ENCODE assay signal across 9 cellular contexts in the genomic region with DNA sequence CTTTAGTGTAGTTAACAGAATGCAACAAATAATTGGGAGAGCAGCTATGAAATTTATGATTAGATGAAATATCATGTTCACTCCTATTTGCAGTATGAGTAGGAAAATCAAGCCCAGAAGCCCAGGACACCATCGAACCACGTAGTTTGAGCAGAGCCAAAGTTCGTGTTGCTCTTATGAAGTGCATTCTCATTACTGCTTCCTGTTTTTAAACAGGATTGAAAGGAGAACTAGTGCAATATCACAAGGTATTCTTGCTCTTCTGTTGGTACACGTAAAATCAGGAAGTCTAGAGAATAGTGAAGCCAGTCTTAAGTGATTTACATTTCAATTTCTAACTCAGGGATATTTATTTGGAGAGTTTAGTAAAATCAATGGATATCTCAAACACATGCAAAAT. TPM values are rescaled to one million over a fixed set of nuclear protein-coding genes. Genes with fewer than 3 reads are reported as not detected.
DNase-seq lines count a peak whose midpoint lies in the region; ATAC-seq and TF ChIP-seq lines count a peak whose summit lies in the region.
"Had no signal": no experiment of that assay in that cellular context is flagged by ENCODE, and none has a peak within 500 bp of the region (broad histone marks: within the 10 kb centered on the region; RNA-seq: fewer than 3 reads in every experiment).

No MANE protein-coding gene starts in this region.

- H3K36me3 ChIP-seq in colonic mucosa, result no peaks in the 10 kb centered on the region

- CTCF ChIA-PET in HEK293T (lab: Yijun Ruan, JAX), result no interaction called here

- POLR2A ChIA-PET in HEK293T (lab: Yijun Ruan, JAX), result no interaction called here

- H3K27ac Mint-ChIP-seq in dendritic cell treated with granulocyte-macrophage colony-stimulating factor and Interleukin-4, amounts not matched to agents 40 ng/mL and 50 ng/mL, for 4 days, result peak overlapping the region; percentile 58

- H3K4me3 ChIP-seq in colonic mucosa, result no peak overlapping the region

- no peak for DNase-seq in GM13977 (ENCODE audit: low spot score)
- DNase-seq in HEK293T (ENCODE audit: extremely low spot score), result no peak
- DNase-seq in colonic mucosa, result no peak
- DNase-seq in NCI-H345 treated with DMSO at 0.1 percent for 48 hours (lab: John Stamatoyannopoulos, UW; ENCODE audit: unreplicated experiment), result no peak
- DNase-seq: NCI-H226 had no signal

- H3K27me3 ChIP-seq in colonic mucosa, result no peaks in the 10 kb centered on the region

- no peaks in the 10 kb centered on the region for H3K27me3 Mint-ChIP-seq in dendritic cell treated with granulocyte-macrophage colony-stimulating factor and Interleukin-4, amounts not matched to agents 40 ng/mL and 50 ng/mL, for 4 days

- H3K4me3 Mint-ChIP-seq in dendritic cell treated with granulocyte-macrophage colony-stimulating factor and Interleukin-4, amounts not matched to agents 40 ng/mL and 50 ng/mL, for 4 days, result peak overlapping the region; percentile 6

- in situ Hi-C loops in GM13977 (cut with MboI; ENCODE audit: low pct_unique_long_range_greater_than_20kb, low sequenced_read_pairs, unreplicated experiment), result no loop called here

- H3K4me1 ChIP-seq in colonic mucosa, result no peaks in the 10 kb centered on the region

- H3K9ac ChIP-seq in colonic mucosa (ENCODE audit: low read depth in 2 of 2, low read length in 2 of 2), result no peak overlapping the region

- no peaks in the 10 kb centered on the region for H3K9me3 ChIP-seq in colonic mucosa

- no peaks in the 10 kb centered on the region for H3K9me3 Mint-ChIP-seq in dendritic cell treated with granulocyte-macrophage colony-stimulating factor and Interleukin-4, amounts not matched to agents 40 ng/mL and 50 ng/mL, for 4 days

- peaks cover 81% of the 10 kb centered on the region for H3K4me1 Mint-ChIP-seq in dendritic cell treated with granulocyte-macrophage colony-stimulating factor and Interleukin-4, amounts not matched to agents 40 ng/mL and 50 ng/mL, for 4 days (ENCODE audit: low read depth)

- no peak overlapping the region for H3K27ac ChIP-seq in colonic mucosa

- TF ChIP-seq CTCF in GM13977 (IDR thresholded peaks at IDR 0.05; ENCODE audit: extremely low read depth, insufficient read depth, missing control alignments), result no peak
- TF ChIP-seq CTCF in colonic mucosa (IDR thresholded peaks at IDR 0.05), result no peak

- ATAC-seq in GM18502 (IDR thresholded peaks at IDR 0.05; ENCODE audit: poor library complexity, unreplicated experiment) (peak; percentile 85), GM21515 (IDR thresholded peaks at IDR 0.05; ENCODE audit: unreplicated experiment) (peak; percentile 72), HG03571 (IDR thresholded peaks at IDR 0.05; ENCODE audit: unreplicated experiment) (peak; percentile 56)

- no peaks in the 10 kb centered on the region for H3K36me3 Mint-ChIP-seq in dendritic cell treated with granulocyte-macrophage colony-stimulating factor and Interleukin-4, amounts not matched to agents 40 ng/mL and 50 ng/mL, for 4 days (ENCODE audit: low read depth)

- intact Hi-C loops in dendritic cell treated with granulocyte-macrophage colony-stimulating factor and Interleukin-4, amounts not matched to agents 40 ng/mL and 50 ng/mL, for 4 days (cut with micrococcal nuclease), result no loop called here
- intact Hi-C loops in colonic mucosa (cut with DNase I), result no loop called here

TF ChIP-seq in HEK293T, 16 proteins besides CTCF, POLR2A, EP300 and RAD21:
- TF ChIP-seq LEF1 (IDR thresholded peaks at IDR 0.05; ENCODE audit: borderline replicate concordance) (no peak), BHLHE40 (IDR thresholded peaks at IDR 0.05; ENCODE audit: borderline replicate concordance) (no peak), ZNF384 (IDR thresholded peaks at IDR 0.05) (no peak), FOXA1 (IDR thresholded peaks at IDR 0.05) (no peak), HDGF (IDR thresholded peaks at IDR 0.05; ENCODE audit: borderline replicate concordance) (no peak), SP1 (IDR thresholded peaks at IDR 0.05) (no peak), TARDBP (IDR thresholded peaks at IDR 0.05) (no peak), ARNT (IDR thresholded peaks at IDR 0.05) (no peak), L3MBTL2 (conservative IDR thresholded peaks at IDR 0.05) (no peak)

RNA-seq across cellular contexts. Expression of a gene that starts 21.1 kb away (rescaled TPM):
- total RNA-seq in colonic mucosa, result 1 to 10 TPM; 1.6 to 3.7 TPM
